In the genomic region with DNA sequence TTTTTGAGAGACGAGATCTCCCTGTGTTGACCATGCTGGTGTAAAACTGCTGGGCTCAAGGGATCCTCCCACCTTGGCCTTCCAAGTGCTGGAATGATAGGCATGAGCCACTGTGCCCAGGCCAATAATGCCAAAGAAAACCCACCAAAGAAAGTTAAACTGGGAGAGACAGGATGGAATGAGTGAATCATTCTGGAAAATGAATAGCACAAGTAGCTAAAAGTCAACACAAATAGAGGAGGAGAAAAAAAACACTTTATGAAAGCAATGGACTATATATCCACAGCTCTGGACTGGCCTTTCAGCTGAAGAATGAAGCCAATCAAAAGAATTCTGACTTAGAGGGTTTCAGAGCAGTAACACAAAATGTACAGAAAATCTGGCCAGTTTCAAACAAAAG, we compare ENCODE assay signal across 24 cellular contexts. TPM values are rescaled to one million over a fixed set of nuclear protein-coding genes. Genes with fewer than 3 reads are reported as not detected.
DNase-seq lines count a peak whose midpoint lies in the region; ATAC-seq and TF ChIP-seq lines count a peak whose summit lies in the region.
"Had no signal": no experiment of that assay in that cellular context is flagged by ENCODE, and none has a peak within 500 bp of the region (broad histone marks: within the 10 kb centered on the region; RNA-seq: fewer than 3 reads in every experiment).

No MANE protein-coding gene starts in this region.

- H3K4me1 Mint-ChIP-seq in Calu3 (ENCODE audit: low read depth, unreplicated experiment), result no peaks in the 10 kb centered on the region
- H3K4me1 Mint-ChIP-seq: H9 had no signal

- no peak for TF ChIP-seq CTCF in ascending aorta (IDR thresholded peaks at IDR 0.05)
- no peak for TF ChIP-seq CTCF in thoracic aorta (IDR thresholded peaks at IDR 0.05)
- TF ChIP-seq CTCF in Calu3 (IDR thresholded peaks at IDR 0.05; ENCODE audit: unreplicated experiment), result no peak

- BruUV-seq in Calu3 (replicated peaks; lab: Mats Ljungman, UMichigan), result no TSS peak

- H3K27ac Mint-ChIP-seq in Calu3 (ENCODE audit: unreplicated experiment), result no peak overlapping the region
- H3K27ac Mint-ChIP-seq: H9, progenitor cell of endocrine pancreas had no signal

- H3K36me3 Mint-ChIP-seq in Calu3 (ENCODE audit: insufficient read depth, unreplicated experiment), result peaks cover 52% of the 10 kb centered on the region

- H3K4me1 ChIP-seq in ascending aorta (peaks cover 0 to 14% of the 10 kb centered on the region in 2 donors), thoracic aorta (ENCODE audit: control insufficient read depth in 1 of 2, low read depth in 2 of 2) (peaks cover 4 to 21% of the 10 kb centered on the region in 2 donors)
- H3K4me1 ChIP-seq: BLaER1 treated with 17β-estradiol and CSF1 and Interleukin-3, amounts not matched to agents 10 nM and 100 nM; lower lobe of right lung had no signal

- no peak overlapping the region for H3K4me3 Mint-ChIP-seq in Calu3 (ENCODE audit: low read depth, unreplicated experiment)
- H3K4me3 Mint-ChIP-seq: H9 had no signal

- H3K4me3 ChIP-seq in ascending aorta (no peak overlapping the region), thoracic aorta (no peak overlapping the region)
- H3K4me3 ChIP-seq: BLaER1 treated with 17β-estradiol and CSF1 and Interleukin-3, amounts not matched to agents 10 nM and 100 nM; heart left ventricle; lower lobe of right lung; smooth muscle cell had no signal

- H3K9me3 ChIP-seq in ascending aorta (no peaks in the 10 kb centered on the region), thoracic aorta (no peaks in the 10 kb centered on the region)
- H3K9me3 ChIP-seq: BLaER1 treated with 17β-estradiol and CSF1 and Interleukin-3, amounts not matched to agents 10 nM and 100 nM; heart left ventricle; lower lobe of right lung had no signal

- H3K36me3 ChIP-seq in ascending aorta (peaks cover 30 to 58% of the 10 kb centered on the region in 2 donors), thoracic aorta (peaks cover 18% of the 10 kb centered on the region)

- peak; percentile 26 for DNase-seq in activated CD8-positive, alpha-beta memory T cell treated with anti-CD3 and anti-CD28 coated beads for 24 hours
- DNase-seq in activated CD8-positive, alpha-beta memory T cell treated with anti-CD3 and anti-CD28 coated beads, Interleukin-2, amount 50 U/mL, for 48 hours, result no peak
- DNase-seq in ascending aorta (ENCODE audit: low spot score in 2 of 2), result no peak
- DNase-seq in kidney glomerular epithelial cell (lab: John Stamatoyannopoulos, UW), result peak; percentile 15
- DNase-seq in thoracic aorta (ENCODE audit: low spot score), result no peak
- DNase-seq in Calu3, result no peak
- no peak for DNase-seq in left cardiac atrium
- DNase-seq: activated T-cell treated with anti-CD3 and anti-CD28 coated beads, Interleukin-2, amount 50 U/mL, for 48 hours; central memory CD4-positive, alpha-beta T cell; effector CD4-positive, alpha-beta T cell; GF-D8; H9; heart left ventricle; lower lobe of right lung; NCI-H1436; NCI-H2171; NCI-H69; Right ventricle myocardium superior; stimulated activated CD4-positive, alpha-beta T cell treated with anti-CD3 and anti-CD28 coated beads, Interleukin-4, amount 100 ng/mL, for 1 hour had no signal

- H3K27me3 ChIP-seq in ascending aorta (no peaks in the 10 kb centered on the region), thoracic aorta (replicated peaks; ENCODE audit: insufficient read depth) (no peaks in the 10 kb centered on the region)
- H3K27me3 ChIP-seq: BLaER1 treated with 17β-estradiol and CSF1 and Interleukin-3, amounts not matched to agents 10 nM and 100 nM; heart left ventricle had no signal

- H3K27me3 Mint-ChIP-seq in Calu3 (ENCODE audit: unreplicated experiment), result no peaks in the 10 kb centered on the region
- H3K27me3 Mint-ChIP-seq: progenitor cell of endocrine pancreas had no signal

- ATAC-seq in thoracic aorta (ENCODE audit: insufficient number of reproducible peaks, low FRiP score, low read depth) (peak; percentile 79), HG02571 (IDR thresholded peaks at IDR 0.05; ENCODE audit: unreplicated experiment) (no peak), left cardiac atrium (no peak)
- ATAC-seq: heart left ventricle, HepG2, lower lobe of right lung had no signal

- intact Hi-C loops in ascending aorta (cut with DNase I) (no loop called here), Calu3 (cut with micrococcal nuclease; ENCODE audit: unreplicated experiment) (no loop called here), left cardiac atrium (cut with DNase I) (no loop called here)

- CTCF ChIA-PET in Calu3 (lab: Charles Lee), result interaction anchor here (0.6 kb wide), 1 partner anchor 179 kb away, joined by 3 read pairs; no protein-coding TSS in a partner anchor

- no peaks in the 10 kb centered on the region for H3K9me3 Mint-ChIP-seq in Calu3 (ENCODE audit: low read depth, unreplicated experiment)
- H3K9me3 Mint-ChIP-seq: H9 had no signal

- peak overlapping the region; percentile 26 to 27 for H3K27ac ChIP-seq in ascending aorta
- peak overlapping the region; percentile 28 to 54 for H3K27ac ChIP-seq in thoracic aorta
- H3K27ac ChIP-seq: BLaER1 treated with 17β-estradiol and CSF1 and Interleukin-3, amounts not matched to agents 10 nM and 100 nM; heart left ventricle; lower lobe of right lung had no signal

RNA-seq across cellular contexts. Expression of a gene that starts 23.9 kb away (rescaled TPM):
- total RNA-seq in ascending aorta (86.0 TPM), thoracic aorta (10 to 100 TPM; 48.1 to 53.6 TPM), Calu3 (2022) (22.9 and 25.0 TPM in 2 replicates), left cardiac atrium (10 to 100 TPM; 60.0 to 64.3 TPM)

RNA-seq across cellular contexts. Expression of a gene that starts 57.4 kb away (rescaled TPM):
- total RNA-seq in ascending aorta (16.4 TPM), thoracic aorta (10 to 100 TPM; 21.8 to 32.4 TPM), Calu3 (2022) (53.5 and 54.2 TPM in 2 replicates), left cardiac atrium (10 to 100 TPM; 14.1 to 22.6 TPM)

Comparison
In these comparisons a context has a peak if more than half of its experiments do, and no peak if none do; other contexts are left out.
1. DNase-seq: peak in activated CD8-positive, alpha-beta memory T cell treated with anti-CD3 and anti-CD28 coated beads for 24 hours (single experiment) and kidney glomerular epithelial cell (single experiment); none in activated CD8-positive, alpha-beta memory T cell treated with anti-CD3 and anti-CD28 coated beads, Interleukin-2, amount 50 U/mL, for 48 hours (single experiment), ascending aorta (0 of 2), thoracic aorta (single experiment), Calu3 (single experiment) and left cardiac atrium (single experiment).